In genomic region chr22:30356392-30357230, GRCh38 we compare ENCODE assay signal across 1 cellular context.
TF ChIP-seq lines count a peak whose summit lies in the region.

Gene CCDC157 (plus strand): TSS chr22:30357007. CDS start chr22:30366001, 8,994 bp downstream.
A gene with protein sequence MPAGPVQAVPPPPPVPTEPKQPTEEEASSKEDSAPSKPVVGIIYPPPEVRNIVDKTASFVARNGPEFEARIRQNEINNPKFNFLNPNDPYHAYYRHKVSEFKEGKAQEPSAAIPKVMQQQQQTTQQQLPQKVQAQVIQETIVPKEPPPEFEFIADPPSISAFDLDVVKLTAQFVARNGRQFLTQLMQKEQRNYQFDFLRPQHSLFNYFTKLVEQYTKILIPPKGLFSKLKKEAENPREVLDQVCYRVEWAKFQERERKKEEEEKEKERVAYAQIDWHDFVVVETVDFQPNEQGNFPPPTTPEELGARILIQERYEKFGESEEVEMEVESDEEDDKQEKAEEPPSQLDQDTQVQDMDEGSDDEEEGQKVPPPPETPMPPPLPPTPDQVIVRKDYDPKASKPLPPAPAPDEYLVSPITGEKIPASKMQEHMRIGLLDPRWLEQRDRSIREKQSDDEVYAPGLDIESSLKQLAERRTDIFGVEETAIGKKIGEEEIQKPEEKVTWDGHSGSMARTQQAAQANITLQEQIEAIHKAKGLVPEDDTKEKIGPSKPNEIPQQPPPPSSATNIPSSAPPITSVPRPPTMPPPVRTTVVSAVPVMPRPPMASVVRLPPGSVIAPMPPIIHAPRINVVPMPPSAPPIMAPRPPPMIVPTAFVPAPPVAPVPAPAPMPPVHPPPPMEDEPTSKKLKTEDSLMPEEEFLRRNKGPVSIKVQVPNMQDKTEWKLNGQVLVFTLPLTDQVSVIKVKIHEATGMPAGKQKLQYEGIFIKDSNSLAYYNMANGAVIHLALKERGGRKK (minus strand): TSS chr22:30356894. CDS start chr22:30356792, 102 bp downstream.

TF ChIP-seq in HEK293, 187 proteins besides CTCF, POLR2A, EP300 and RAD21 (continued from another document and continues in another):
- TF ChIP-seq, protein P1, sequence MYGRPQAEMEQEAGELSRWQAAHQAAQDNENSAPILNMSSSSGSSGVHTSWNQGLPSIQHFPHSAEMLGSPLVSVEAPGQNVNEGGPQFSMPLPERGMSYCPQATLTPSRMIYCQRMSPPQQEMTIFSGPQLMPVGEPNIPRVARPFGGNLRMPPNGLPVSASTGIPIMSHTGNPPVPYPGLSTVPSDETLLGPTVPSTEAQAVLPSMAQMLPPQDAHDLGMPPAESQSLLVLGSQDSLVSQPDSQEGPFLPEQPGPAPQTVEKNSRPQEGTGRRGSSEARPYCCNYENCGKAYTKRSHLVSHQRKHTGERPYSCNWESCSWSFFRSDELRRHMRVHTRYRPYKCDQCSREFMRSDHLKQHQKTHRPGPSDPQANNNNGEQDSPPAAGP (tag by site-specific recombination; IDR thresholded peaks at IDR 0.05) = peak; percentile 73; the same call in 1 of the 2 replicates
- TF ChIP-seq ZNF610 (tag by site-specific recombination; IDR thresholded peaks at IDR 0.05; ENCODE audit: borderline replicate concordance) = peak; percentile 97
- TF ChIP-seq KLF9 (tag by site-specific recombination; IDR thresholded peaks at IDR 0.05; ENCODE audit: low read depth) = peak; percentile 72
- TF ChIP-seq ZNF768 (tag by site-specific recombination; IDR thresholded peaks at IDR 0.05) = no peak
- peak; percentile 88 for TF ChIP-seq ZXDB (tag by site-specific recombination; IDR thresholded peaks at IDR 0.05)
- TF ChIP-seq ZBTB7A (tag by site-specific recombination; IDR thresholded peaks at IDR 0.05; ENCODE audit: low read depth) = 0 out of 2 replicates have a peak, but pooled peaks have one; percentile 31
- TF ChIP-seq ZNF335 (tag by site-specific recombination; conservative IDR thresholded peaks at IDR 0.05) = peak; percentile 84
- TF ChIP-seq ZNF701 (tag by site-specific recombination; IDR thresholded peaks at IDR 0.05) = no peak
- TF ChIP-seq SP2 (tag by site-specific recombination; IDR thresholded peaks at IDR 0.05) = peak; percentile 71
- TF ChIP-seq, protein P2, sequence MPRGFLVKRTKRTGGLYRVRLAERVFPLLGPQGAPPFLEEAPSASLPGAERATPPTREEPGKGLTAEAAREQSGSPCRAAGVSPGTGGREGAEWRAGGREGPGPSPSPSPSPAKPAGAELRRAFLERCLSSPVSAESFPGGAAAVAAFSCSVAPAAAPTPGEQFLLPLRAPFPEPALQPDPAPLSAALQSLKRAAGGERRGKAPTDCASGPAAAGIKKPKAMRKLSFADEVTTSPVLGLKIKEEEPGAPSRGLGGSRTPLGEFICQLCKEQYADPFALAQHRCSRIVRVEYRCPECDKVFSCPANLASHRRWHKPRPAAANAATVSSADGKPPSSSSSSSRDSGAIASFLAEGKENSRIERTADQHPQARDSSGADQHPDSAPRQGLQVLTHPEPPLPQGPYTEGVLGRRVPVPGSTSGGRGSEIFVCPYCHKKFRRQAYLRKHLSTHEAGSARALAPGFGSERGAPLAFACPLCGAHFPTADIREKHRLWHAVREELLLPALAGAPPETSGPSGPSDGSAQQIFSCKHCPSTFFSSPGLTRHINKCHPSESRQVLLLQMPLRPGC (tag by site-specific recombination; IDR thresholded peaks at IDR 0.05) = 0 out of 2 replicates have a peak, but pooled peaks have one; percentile 11
- TF ChIP-seq ZNF561 (tag by site-specific recombination; IDR thresholded peaks at IDR 0.05; ENCODE audit: borderline replicate concordance) = peak; percentile 45; the same call in 1 of the 2 replicates
- peak; percentile 98 for TF ChIP-seq ZNF629 (tag by site-specific recombination; IDR thresholded peaks at IDR 0.05)
- TF ChIP-seq KLF1 (tag by site-specific recombination; IDR thresholded peaks at IDR 0.05) = peak; percentile 49; the same call in 1 of the 2 replicates
- TF ChIP-seq ZNF302 (tag by site-specific recombination; IDR thresholded peaks at IDR 0.05; ENCODE audit: low read depth) = no peak
- no peak for TF ChIP-seq HOXC10 (CRISPR knock-in tag; IDR thresholded peaks at IDR 0.05)
- peak; percentile 55 for TF ChIP-seq ZNF341 (tag by site-specific recombination; IDR thresholded peaks at IDR 0.05; ENCODE audit: low read depth)
- TF ChIP-seq ZNF324 (tag by site-specific recombination; IDR thresholded peaks at IDR 0.05) = peak; percentile 93; the same call in 1 of the 2 replicates
- TF ChIP-seq YY2 (tag by site-specific recombination; IDR thresholded peaks at IDR 0.05) = peak; percentile 90
- TF ChIP-seq ZNF747 (tag by site-specific recombination; IDR thresholded peaks at IDR 0.05) = no peak
- no peak for TF ChIP-seq ZNF426 (tag by site-specific recombination; IDR thresholded peaks at IDR 0.05)
- no peak for TF ChIP-seq ZNF777 (tag by site-specific recombination; IDR thresholded peaks at IDR 0.05; ENCODE audit: borderline replicate concordance)
- no peak for TF ChIP-seq WT1 (tag by site-specific recombination; IDR thresholded peaks at IDR 0.05)
- 0 out of 2 replicates have a peak, but pooled peaks have one; percentile 8 for TF ChIP-seq OSR2 (tag by site-specific recombination; IDR thresholded peaks at IDR 0.05)
- TF ChIP-seq, protein P3, sequence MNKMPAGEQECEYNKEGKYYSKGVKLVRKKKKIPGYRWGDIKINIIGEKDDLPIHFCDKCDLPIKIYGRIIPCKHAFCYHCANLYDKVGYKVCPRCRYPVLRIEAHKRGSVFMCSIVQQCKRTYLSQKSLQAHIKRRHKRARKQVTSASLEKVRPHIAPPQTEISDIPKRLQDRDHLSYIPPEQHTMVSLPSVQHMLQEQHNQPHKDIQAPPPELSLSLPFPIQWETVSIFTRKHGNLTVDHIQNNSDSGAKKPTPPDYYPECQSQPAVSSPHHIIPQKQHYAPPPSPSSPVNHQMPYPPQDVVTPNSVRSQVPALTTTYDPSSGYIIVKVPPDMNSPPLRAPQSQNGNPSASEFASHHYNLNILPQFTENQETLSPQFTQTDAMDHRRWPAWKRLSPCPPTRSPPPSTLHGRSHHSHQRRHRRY (tag by site-specific recombination; IDR thresholded peaks at IDR 0.05) = no peak
- no peak for TF ChIP-seq GLIS1 (tag by site-specific recombination; IDR thresholded peaks at IDR 0.05)
- 0 out of 2 replicates have a peak, but pooled peaks have one; percentile 16 for TF ChIP-seq ZIC2 (tag by site-specific recombination; IDR thresholded peaks at IDR 0.05)
- TF ChIP-seq GLI4 (tag by site-specific recombination; IDR thresholded peaks at IDR 0.05) = peak; percentile 59; the same call in 1 of the 2 replicates
- TF ChIP-seq, protein P4, sequence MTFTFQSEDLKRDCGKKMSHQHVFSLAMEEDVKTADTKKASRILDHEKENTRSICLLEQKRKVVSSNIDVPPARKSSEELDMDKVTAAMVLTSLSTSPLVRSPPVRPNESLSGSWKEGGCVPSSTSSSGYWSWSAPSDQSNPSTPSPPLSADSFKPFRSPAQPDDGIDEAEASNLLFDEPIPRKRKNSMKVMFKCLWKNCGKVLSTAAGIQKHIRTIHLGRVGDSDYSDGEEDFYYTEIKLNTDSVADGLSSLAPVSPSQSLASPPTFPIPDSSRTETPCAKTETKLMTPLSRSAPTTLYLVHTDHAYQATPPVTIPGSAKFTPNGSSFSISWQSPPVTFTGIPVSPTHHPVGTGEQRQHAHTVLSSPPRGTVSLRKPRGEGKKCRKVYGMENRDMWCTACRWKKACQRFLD (tag by site-specific recombination; IDR thresholded peaks at IDR 0.05) = 0 out of 2 replicates have a peak, but pooled peaks have one; percentile 41
- TF ChIP-seq ZNF596 (tag by site-specific recombination; IDR thresholded peaks at IDR 0.05) = no peak
- TF ChIP-seq ZNF175 (tag by site-specific recombination; IDR thresholded peaks at IDR 0.05) = no peak
- peak; percentile 83; the same call in 1 of the 2 replicates for TF ChIP-seq KLF8 (tag by site-specific recombination; IDR thresholded peaks at IDR 0.05)
- TF ChIP-seq ZNF660 (tag by site-specific recombination; IDR thresholded peaks at IDR 0.05) = peak; percentile 83
- no peak for TF ChIP-seq PRDM1 (tag by site-specific recombination; IDR thresholded peaks at IDR 0.05)
- peak; percentile 60; the same call in 1 of the 2 replicates for TF ChIP-seq ZNF600 (tag by site-specific recombination; IDR thresholded peaks at IDR 0.05)
- TF ChIP-seq ZBTB21 (tag by site-specific recombination; IDR thresholded peaks at IDR 0.05) = peak; percentile 86
- no peak for TF ChIP-seq ZNF121 (tag by site-specific recombination; IDR thresholded peaks at IDR 0.05)
- TF ChIP-seq ZNF394 (tag by site-specific recombination; IDR thresholded peaks at IDR 0.05; ENCODE audit: borderline replicate concordance) = 0 out of 2 replicates have a peak, but pooled peaks have one; percentile 59
- TF ChIP-seq ZNF2 (tag by site-specific recombination; IDR thresholded peaks at IDR 0.05) = peak; percentile 85
- TF ChIP-seq KLF16 (tag by site-specific recombination; IDR thresholded peaks at IDR 0.05) = peak; percentile 64
- TF ChIP-seq ZNF433 (tag by site-specific recombination; IDR thresholded peaks at IDR 0.05; ENCODE audit: low read depth) = no peak
- TF ChIP-seq ZNF391 (tag by site-specific recombination; IDR thresholded peaks at IDR 0.05; ENCODE audit: borderline replicate concordance, low read depth) = no peak
- TF ChIP-seq ZNF274 (IDR thresholded peaks at IDR 0.05; ENCODE audit: low read length) = no peak
- TF ChIP-seq ZNF274 (tag by site-specific recombination; IDR thresholded peaks at IDR 0.05; ENCODE audit: borderline replicate concordance) = no peak
- TF ChIP-seq HOXA7 (CRISPR knock-in tag; IDR thresholded peaks at IDR 0.05; ENCODE audit: borderline replicate concordance) = no peak
- no peak for TF ChIP-seq ZNF292 (tag by site-specific recombination; IDR thresholded peaks at IDR 0.05; ENCODE audit: borderline replicate concordance, low read depth)
- no peak for TF ChIP-seq GFI1B (tag by site-specific recombination; IDR thresholded peaks at IDR 0.05)
- TF ChIP-seq ZNF692 (tag by site-specific recombination; IDR thresholded peaks at IDR 0.05) = peak; percentile 76
- TF ChIP-seq ZNF623 (tag by site-specific recombination; IDR thresholded peaks at IDR 0.05) = no peak
- TF ChIP-seq ATF2 (tag by site-specific recombination; IDR thresholded peaks at IDR 0.05; ENCODE audit: low read depth) = no peak
- no peak for TF ChIP-seq IKZF3 (tag by site-specific recombination; IDR thresholded peaks at IDR 0.05)
- TF ChIP-seq ZNF169 (tag by site-specific recombination; IDR thresholded peaks at IDR 0.05) = no peak
- TF ChIP-seq ZBTB20 (tag by site-specific recombination; IDR thresholded peaks at IDR 0.05) = peak; percentile 83; the same call in 1 of the 2 replicates
- TF ChIP-seq ZNF416 (tag by site-specific recombination; IDR thresholded peaks at IDR 0.05) = no peak
- peak; percentile 51 for TF ChIP-seq PRDM10 (tag by site-specific recombination; IDR thresholded peaks at IDR 0.05)
- no peak for TF ChIP-seq ZNF529 (tag by site-specific recombination; IDR thresholded peaks at IDR 0.05; ENCODE audit: insufficient replicate concordance)
- TF ChIP-seq ZSCAN30 (tag by site-specific recombination; IDR thresholded peaks at IDR 0.05) = peak; percentile 56; the same call in 1 of the 2 replicates
